Comparison of ENCODE assay signal across 13 cellular contexts in genomic region chr3:36764704-36765038, GRCh38. TPM values are rescaled to one million over a fixed set of nuclear protein-coding genes. Genes with fewer than 3 reads are reported as not detected.
A peak's percentile ranks its signal among the peaks of the same experiment; 100 is the strongest.
DNase-seq lines count a peak whose midpoint lies in the region; ATAC-seq and TF ChIP-seq lines count a peak whose summit lies in the region.
"Had no signal": no experiment of that assay in that cellular context is flagged by ENCODE, and none has a peak within 500 bp of the region (broad histone marks: within the 10 kb centered on the region; RNA-seq: fewer than 3 reads in every experiment).

No MANE protein-coding gene starts in this region.

- peaks cover 68% of the 10 kb centered on the region for H3K27me3 ChIP-seq in foreskin keratinocyte

- CTCF ChIA-PET in activated CD4-positive, alpha-beta T cell treated with anti-CD3 and anti-CD28 coated beads, Interleukin-2, amount 10 ng/mL, durations not matched to agents 7 days and 5 days (lab: Charles Lee) = no interaction called here

- no peaks in the 10 kb centered on the region for H3K4me1 ChIP-seq in foreskin keratinocyte

- peak overlapping the region; percentile 22 for H3K4me3 Mint-ChIP-seq in activated CD4-positive, alpha-beta T cell treated with anti-CD3 and anti-CD28 coated beads, Interleukin-2, amount 10 ng/mL, durations not matched to agents 7 days and 5 days
- H3K4me3 Mint-ChIP-seq in activated naive CD8-positive, alpha-beta T cell treated with anti-CD3 and anti-CD28 coated beads for 36 hours = peak overlapping the region; percentile 60
- H3K4me3 Mint-ChIP-seq in immature natural killer cell = peak overlapping the region in 4 of 5 donors; percentile 44 to 73 (median 60)
- H3K4me3 Mint-ChIP-seq in stimulated activated memory B cell treated with anti-CD40 and anti-IgM and Interleukin-4, amounts not matched to agents 10 μg/mL and 1 μg/mL and 100 μg/mL, for 72 hours = peak overlapping the region; percentile 30

- peaks cover 6% of the 10 kb centered on the region for H3K4me1 Mint-ChIP-seq in activated CD4-positive, alpha-beta T cell treated with anti-CD3 and anti-CD28 coated beads, Interleukin-2, amount 10 ng/mL, durations not matched to agents 7 days and 5 days
- peaks cover 4% of the 10 kb centered on the region for H3K4me1 Mint-ChIP-seq in activated naive CD8-positive, alpha-beta T cell treated with anti-CD3 and anti-CD28 coated beads for 36 hours
- peaks cover 0 to 10% of the 10 kb centered on the region in 2 donors for H3K4me1 Mint-ChIP-seq in immature natural killer cell
- no peaks in the 10 kb centered on the region for H3K4me1 Mint-ChIP-seq in stimulated activated memory B cell treated with anti-CD40 and anti-IgM and Interleukin-4, amounts not matched to agents 10 μg/mL and 1 μg/mL and 100 μg/mL, for 72 hours

- H3K36me3 Mint-ChIP-seq in activated CD4-positive, alpha-beta T cell treated with anti-CD3 and anti-CD28 coated beads, Interleukin-2, amount 10 ng/mL, durations not matched to agents 7 days and 5 days (ENCODE audit: low read depth) = no peaks in the 10 kb centered on the region
- H3K36me3 Mint-ChIP-seq in activated naive CD8-positive, alpha-beta T cell treated with anti-CD3 and anti-CD28 coated beads for 36 hours = no peaks in the 10 kb centered on the region
- H3K36me3 Mint-ChIP-seq in immature natural killer cell = peaks cover 0 to 6% (median 0%) of the 10 kb centered on the region in 3 donors
- no peaks in the 10 kb centered on the region for H3K36me3 Mint-ChIP-seq in stimulated activated memory B cell treated with anti-CD40 and anti-IgM and Interleukin-4, amounts not matched to agents 10 μg/mL and 1 μg/mL and 100 μg/mL, for 72 hours

- no peaks in the 10 kb centered on the region for H3K9me3 Mint-ChIP-seq in activated CD4-positive, alpha-beta T cell treated with anti-CD3 and anti-CD28 coated beads, Interleukin-2, amount 10 ng/mL, durations not matched to agents 7 days and 5 days
- no peaks in the 10 kb centered on the region for H3K9me3 Mint-ChIP-seq in activated naive CD8-positive, alpha-beta T cell treated with anti-CD3 and anti-CD28 coated beads for 36 hours
- H3K9me3 Mint-ChIP-seq in immature natural killer cell = no peaks in the 10 kb centered on the region
- no peaks in the 10 kb centered on the region for H3K9me3 Mint-ChIP-seq in stimulated activated memory B cell treated with anti-CD40 and anti-IgM and Interleukin-4, amounts not matched to agents 10 μg/mL and 1 μg/mL and 100 μg/mL, for 72 hours

- H3K27ac ChIP-seq in foreskin keratinocyte = no peak overlapping the region

- TF ChIP-seq CTCF in foreskin keratinocyte (conservative IDR thresholded peaks at IDR 0.05) = no peak

- peak; percentile 15 for ATAC-seq in stimulated activated memory B cell treated with anti-CD40 and anti-IgM and Interleukin-4, amounts not matched to agents 10 μg/mL and 1 μg/mL and 100 μg/mL, for 72 hours
- ATAC-seq in foreskin keratinocyte (no peak), HG02852 (IDR thresholded peaks at IDR 0.05; ENCODE audit: unreplicated experiment) (no peak)

- H3K27ac Mint-ChIP-seq in activated CD4-positive, alpha-beta T cell treated with anti-CD3 and anti-CD28 coated beads, Interleukin-2, amount 10 ng/mL, durations not matched to agents 7 days and 5 days = no peak overlapping the region
- no peak overlapping the region for H3K27ac Mint-ChIP-seq in activated naive CD8-positive, alpha-beta T cell treated with anti-CD3 and anti-CD28 coated beads for 36 hours
- H3K27ac Mint-ChIP-seq in immature natural killer cell = no peak overlapping the region
- H3K27ac Mint-ChIP-seq in stimulated activated memory B cell treated with anti-CD40 and anti-IgM and Interleukin-4, amounts not matched to agents 10 μg/mL and 1 μg/mL and 100 μg/mL, for 72 hours = no peak overlapping the region

- peaks cover 73% of the 10 kb centered on the region for H3K27me3 Mint-ChIP-seq in activated CD4-positive, alpha-beta T cell treated with anti-CD3 and anti-CD28 coated beads, Interleukin-2, amount 10 ng/mL, durations not matched to agents 7 days and 5 days
- peaks cover 67% of the 10 kb centered on the region for H3K27me3 Mint-ChIP-seq in activated naive CD8-positive, alpha-beta T cell treated with anti-CD3 and anti-CD28 coated beads for 36 hours
- H3K27me3 Mint-ChIP-seq in immature natural killer cell (ENCODE audit: low read depth in 3 of 3) = peaks cover 8 to 37% (median 13%) of the 10 kb centered on the region in 3 donors
- peaks cover 61% of the 10 kb centered on the region for H3K27me3 Mint-ChIP-seq in stimulated activated memory B cell treated with anti-CD40 and anti-IgM and Interleukin-4, amounts not matched to agents 10 μg/mL and 1 μg/mL and 100 μg/mL, for 72 hours

- POLR2A ChIA-PET in activated CD4-positive, alpha-beta T cell treated with anti-CD3 and anti-CD28 coated beads, Interleukin-2, amount 10 ng/mL, durations not matched to agents 7 days and 5 days (lab: Charles Lee) = no interaction called here

- no peak for DNase-seq in activated CD4-positive, alpha-beta T cell treated with anti-CD3 and anti-CD28 coated beads, Interleukin-2, amount 10 ng/mL, durations not matched to agents 7 days and 5 days
- DNase-seq in activated CD4-positive, alpha-beta T cell treated with anti-CD3 and anti-CD28 coated beads for 1 hour = no peak
- DNase-seq in activated naive CD8-positive, alpha-beta T cell treated with anti-CD3 and anti-CD28 coated beads for 36 hours = no peak
- DNase-seq in immature natural killer cell = no peak
- no peak for DNase-seq in foreskin keratinocyte
- DNase-seq in retina = no peak
- DNase-seq: ACHN; activated CD4-positive, alpha-beta T cell treated with anti-CD3 and anti-CD28 coated beads, Interleukin-2, amount 50 U/mL, for 48 hours; SHP77; stimulated activated CD4-positive, alpha-beta T cell treated with anti-CD3 and anti-CD28 coated beads, Interleukin-12 subunit alpha, Interleukin-12 subunit beta, amount 100 ng/mL, for 4 hours; stimulated activated naive CD4-positive, alpha-beta T cell had no signal

RNA-seq across cellular contexts. Expression of gene DCLK3, which starts 0.3 kb away (rescaled TPM):
- total RNA-seq in activated CD4-positive, alpha-beta T cell treated with anti-CD3 and anti-CD28 coated beads, Interleukin-2, amount 10 ng/mL, durations not matched to agents 7 days and 5 days = not detected
- total RNA-seq in activated naive CD8-positive, alpha-beta T cell treated with anti-CD3 and anti-CD28 coated beads for 36 hours = under 1 TPM; 0.10 to 0.72 TPM
- polyA plus RNA-seq in immature natural killer cell = not detected
- not detected in 2 replicates for total RNA-seq in foreskin keratinocyte
- polyA plus RNA-seq in foreskin keratinocyte = not detected in 2 replicates
